In genomic region chr10:92124524-92125168, GRCh38 we compare ENCODE assay signal across 10 cellular contexts.
DNase-seq lines count a peak whose midpoint lies in the region; ATAC-seq and TF ChIP-seq lines count a peak whose summit lies in the region.
"Had no signal": no experiment of that assay in that cellular context is flagged by ENCODE, and none has a peak within 500 bp of the region (broad histone marks: within the 10 kb centered on the region; RNA-seq: fewer than 3 reads in every experiment).

No MANE protein-coding gene starts in this region.

- no peaks in the 10 kb centered on the region for H3K9me3 Mint-ChIP-seq in stimulated activated memory B cell treated with anti-CD40 and anti-IgM and Interleukin-4, amounts not matched to agents 10 μg/mL and 1 μg/mL and 100 μg/mL, for 72 hours

- no peak overlapping the region for H3K4me3 Mint-ChIP-seq in stimulated activated memory B cell treated with anti-CD40 and anti-IgM and Interleukin-4, amounts not matched to agents 10 μg/mL and 1 μg/mL and 100 μg/mL, for 72 hours
- H3K4me3 Mint-ChIP-seq: naive thymus-derived CD4-positive, alpha-beta T cell had no signal

- H3K27ac ChIP-seq in epithelial cell of prostate = peak overlapping the region; percentile 42
- peak overlapping the region; percentile 47 for H3K27ac ChIP-seq in lower lobe of right lung

- no peaks in the 10 kb centered on the region for H3K9me3 ChIP-seq in lower lobe of right lung

- H3K27me3 Mint-ChIP-seq in stimulated activated memory B cell treated with anti-CD40 and anti-IgM and Interleukin-4, amounts not matched to agents 10 μg/mL and 1 μg/mL and 100 μg/mL, for 72 hours = no peaks in the 10 kb centered on the region
- H3K27me3 Mint-ChIP-seq: naive thymus-derived CD4-positive, alpha-beta T cell had no signal

- H3K36me3 Mint-ChIP-seq in stimulated activated memory B cell treated with anti-CD40 and anti-IgM and Interleukin-4, amounts not matched to agents 10 μg/mL and 1 μg/mL and 100 μg/mL, for 72 hours = peaks cover 22% of the 10 kb centered on the region

- H3K4me3 ChIP-seq in lower lobe of right lung = no peak overlapping the region

- intact Hi-C loops in Right ventricle myocardium inferior (cut with DNase I) = no loop called here
- intact Hi-C loops in cardiac septum (cut with DNase I) = no loop called here
- intact Hi-C loops in lower lobe of right lung (cut with DNase I) = no loop called here

- H3K27ac Mint-ChIP-seq in stimulated activated memory B cell treated with anti-CD40 and anti-IgM and Interleukin-4, amounts not matched to agents 10 μg/mL and 1 μg/mL and 100 μg/mL, for 72 hours = no peak overlapping the region
- H3K27ac Mint-ChIP-seq: naive thymus-derived CD4-positive, alpha-beta T cell had no signal

- H3K27me3 ChIP-seq in lower lobe of right lung (ENCODE audit: low read depth) = no peaks in the 10 kb centered on the region

- DNase-seq in Right ventricle myocardium inferior (ENCODE audit: missing footprints) = no peak
- DNase-seq in cardiac septum (ENCODE audit: low spot score) = no peak
- peak; percentile 27 for DNase-seq in epithelial cell of prostate (ENCODE audit: low read depth, low spot score)
- DNase-seq in lower lobe of right lung = no peak
- no peak for DNase-seq in SIG-M5 (lab: John Stamatoyannopoulos, UW)
- DNase-seq: naive thymus-derived CD4-positive, alpha-beta T cell; stimulated activated CD8-positive, alpha-beta memory T cell treated with anti-CD3 and anti-CD28 coated beads, Interleukin-4, amount 100 ng/mL, for 48 hours had no signal

- no peaks in the 10 kb centered on the region for H3K36me3 ChIP-seq in lower lobe of right lung

- peaks cover 12% of the 10 kb centered on the region for H3K4me1 Mint-ChIP-seq in stimulated activated memory B cell treated with anti-CD40 and anti-IgM and Interleukin-4, amounts not matched to agents 10 μg/mL and 1 μg/mL and 100 μg/mL, for 72 hours

- ATAC-seq in Right ventricle myocardium inferior = peak; percentile 65
- ATAC-seq in lower lobe of right lung = peak; percentile 51 to 62
- no peak for ATAC-seq in GM21390 (IDR thresholded peaks at IDR 0.05; ENCODE audit: unreplicated experiment)
- ATAC-seq in stimulated activated memory B cell treated with anti-CD40 and anti-IgM and Interleukin-4, amounts not matched to agents 10 μg/mL and 1 μg/mL and 100 μg/mL, for 72 hours = no peak
- ATAC-seq in HG03097 (IDR thresholded peaks at IDR 0.05; ENCODE audit: low FRiP score, unreplicated experiment) = no peak
- ATAC-seq: naive thymus-derived CD4-positive, alpha-beta T cell had no signal

- no peak for TF ChIP-seq CTCF in lower lobe of right lung (IDR thresholded peaks at IDR 0.05)

- H3K4me1 ChIP-seq in lower lobe of right lung = peaks cover 40% of the 10 kb centered on the region

Comparison
In these comparisons a context has a peak if more than half of its experiments do, and no peak if none do; other contexts are left out.
1. ATAC-seq: peak in Right ventricle myocardium inferior (single experiment) and lower lobe of right lung (2 of 2); none in GM21390 (single experiment), stimulated activated memory B cell treated with anti-CD40 and anti-IgM and Interleukin-4, amounts not matched to agents 10 μg/mL and 1 μg/mL and 100 μg/mL, for 72 hours (single experiment) and HG03097 (single experiment).